In the genomic region with DNA sequence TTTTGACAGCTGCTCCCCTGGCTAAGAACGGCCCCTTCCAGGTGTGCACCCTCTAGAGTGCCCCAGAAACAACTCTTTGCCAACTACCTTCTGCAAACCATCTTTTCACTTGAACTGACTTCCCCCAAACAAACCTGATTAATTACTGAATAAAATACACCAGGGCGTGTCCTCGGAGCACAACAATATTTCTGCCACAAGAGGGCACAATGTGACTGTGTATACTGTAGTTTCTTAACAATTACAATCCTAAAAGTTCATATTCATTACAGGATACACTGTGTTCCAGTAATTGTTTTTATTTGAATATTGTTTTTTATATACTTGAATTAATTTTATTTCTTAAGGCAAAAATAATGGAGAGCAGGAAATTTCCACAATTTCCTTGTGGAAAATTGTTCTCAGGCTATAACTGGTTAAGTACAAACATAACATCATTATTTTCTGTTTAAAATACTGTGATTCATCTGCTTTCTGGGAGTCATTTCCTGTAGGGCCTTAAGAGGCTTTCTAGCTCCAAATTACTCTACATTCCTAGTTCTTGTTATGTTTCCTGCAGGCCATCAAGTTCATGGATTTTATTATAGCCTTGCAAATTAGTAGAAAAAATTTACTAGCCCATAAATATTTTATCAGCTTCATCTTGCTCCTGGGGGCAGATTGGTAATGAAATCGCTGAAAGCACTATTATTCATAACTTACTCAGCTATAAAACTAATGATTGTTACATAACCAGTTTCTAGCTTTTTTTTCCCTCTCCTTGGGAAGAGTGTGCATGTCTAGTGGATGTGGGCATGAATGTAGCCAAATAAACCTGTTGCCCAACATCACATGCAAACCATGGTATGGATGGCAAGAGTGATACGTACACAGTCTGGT, we compare ENCODE assay signal across 1 cellular context.
TF ChIP-seq lines count a peak whose summit lies in the region.

No MANE protein-coding gene starts in this region.

TF ChIP-seq in GM12878, 131 proteins besides CTCF, POLR2A, EP300 and RAD21 (continued from another document):
- TF ChIP-seq PRDM15 (CRISPR knock-in tag; IDR thresholded peaks at IDR 0.05), result no peak
- TF ChIP-seq, protein P1, sequence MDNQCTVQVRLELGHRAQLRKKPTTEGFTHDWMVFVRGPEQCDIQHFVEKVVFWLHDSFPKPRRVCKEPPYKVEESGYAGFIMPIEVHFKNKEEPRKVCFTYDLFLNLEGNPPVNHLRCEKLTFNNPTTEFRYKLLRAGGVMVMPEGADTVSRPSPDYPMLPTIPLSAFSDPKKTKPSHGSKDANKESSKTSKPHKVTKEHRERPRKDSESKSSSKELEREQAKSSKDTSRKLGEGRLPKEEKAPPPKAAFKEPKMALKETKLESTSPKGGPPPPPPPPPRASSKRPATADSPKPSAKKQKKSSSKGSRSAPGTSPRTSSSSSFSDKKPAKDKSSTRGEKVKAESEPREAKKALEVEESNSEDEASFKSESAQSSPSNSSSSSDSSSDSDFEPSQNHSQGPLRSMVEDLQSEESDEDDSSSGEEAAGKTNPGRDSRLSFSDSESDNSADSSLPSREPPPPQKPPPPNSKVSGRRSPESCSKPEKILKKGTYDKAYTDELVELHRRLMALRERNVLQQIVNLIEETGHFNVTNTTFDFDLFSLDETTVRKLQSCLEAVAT (IDR thresholded peaks at IDR 0.05), result no peak
- no peak for TF ChIP-seq TBL1XR1 (IDR thresholded peaks at IDR 0.05; ENCODE audit: low read depth, low read length)
- TF ChIP-seq SMC3 (IDR thresholded peaks at IDR 0.05; ENCODE audit: borderline replicate concordance, low read length), result peak; percentile 89
- no peak for TF ChIP-seq KDM1A (IDR thresholded peaks at IDR 0.05; ENCODE audit: borderline replicate concordance)
- TF ChIP-seq, protein P2, sequence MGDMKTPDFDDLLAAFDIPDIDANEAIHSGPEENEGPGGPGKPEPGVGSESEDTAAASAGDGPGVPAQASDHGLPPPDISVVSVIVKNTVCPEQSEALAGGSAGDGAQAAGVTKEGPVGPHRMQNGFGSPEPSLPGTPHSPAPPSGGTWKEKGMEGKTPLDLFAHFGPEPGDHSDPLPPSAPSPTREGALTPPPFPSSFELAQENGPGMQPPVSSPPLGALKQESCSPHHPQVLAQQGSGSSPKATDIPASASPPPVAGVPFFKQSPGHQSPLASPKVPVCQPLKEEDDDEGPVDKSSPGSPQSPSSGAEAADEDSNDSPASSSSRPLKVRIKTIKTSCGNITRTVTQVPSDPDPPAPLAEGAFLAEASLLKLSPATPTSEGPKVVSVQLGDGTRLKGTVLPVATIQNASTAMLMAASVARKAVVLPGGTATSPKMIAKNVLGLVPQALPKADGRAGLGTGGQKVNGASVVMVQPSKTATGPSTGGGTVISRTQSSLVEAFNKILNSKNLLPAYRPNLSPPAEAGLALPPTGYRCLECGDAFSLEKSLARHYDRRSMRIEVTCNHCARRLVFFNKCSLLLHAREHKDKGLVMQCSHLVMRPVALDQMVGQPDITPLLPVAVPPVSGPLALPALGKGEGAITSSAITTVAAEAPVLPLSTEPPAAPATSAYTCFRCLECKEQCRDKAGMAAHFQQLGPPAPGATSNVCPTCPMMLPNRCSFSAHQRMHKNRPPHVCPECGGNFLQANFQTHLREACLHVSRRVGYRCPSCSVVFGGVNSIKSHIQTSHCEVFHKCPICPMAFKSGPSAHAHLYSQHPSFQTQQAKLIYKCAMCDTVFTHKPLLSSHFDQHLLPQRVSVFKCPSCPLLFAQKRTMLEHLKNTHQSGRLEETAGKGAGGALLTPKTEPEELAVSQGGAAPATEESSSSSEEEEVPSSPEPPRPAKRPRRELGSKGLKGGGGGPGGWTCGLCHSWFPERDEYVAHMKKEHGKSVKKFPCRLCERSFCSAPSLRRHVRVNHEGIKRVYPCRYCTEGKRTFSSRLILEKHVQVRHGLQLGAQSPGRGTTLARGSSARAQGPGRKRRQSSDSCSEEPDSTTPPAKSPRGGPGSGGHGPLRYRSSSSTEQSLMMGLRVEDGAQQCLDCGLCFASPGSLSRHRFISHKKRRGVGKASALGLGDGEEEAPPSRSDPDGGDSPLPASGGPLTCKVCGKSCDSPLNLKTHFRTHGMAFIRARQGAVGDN (IDR thresholded peaks at IDR 0.05), result no peak
- TF ChIP-seq HDGF (IDR thresholded peaks at IDR 0.05), result no peak
- TF ChIP-seq MXI1 (IDR thresholded peaks at IDR 0.05; ENCODE audit: low read depth, low read length), result no peak
- TF ChIP-seq MTA2 (IDR thresholded peaks at IDR 0.05; ENCODE audit: low read depth), result no peak
- no peak; the same call in 1 of the 2 replicates for TF ChIP-seq RB1 (IDR thresholded peaks at IDR 0.05; ENCODE audit: borderline replicate concordance)
